Comparison of ENCODE assay signal across 23 cellular contexts in the genomic region with DNA sequence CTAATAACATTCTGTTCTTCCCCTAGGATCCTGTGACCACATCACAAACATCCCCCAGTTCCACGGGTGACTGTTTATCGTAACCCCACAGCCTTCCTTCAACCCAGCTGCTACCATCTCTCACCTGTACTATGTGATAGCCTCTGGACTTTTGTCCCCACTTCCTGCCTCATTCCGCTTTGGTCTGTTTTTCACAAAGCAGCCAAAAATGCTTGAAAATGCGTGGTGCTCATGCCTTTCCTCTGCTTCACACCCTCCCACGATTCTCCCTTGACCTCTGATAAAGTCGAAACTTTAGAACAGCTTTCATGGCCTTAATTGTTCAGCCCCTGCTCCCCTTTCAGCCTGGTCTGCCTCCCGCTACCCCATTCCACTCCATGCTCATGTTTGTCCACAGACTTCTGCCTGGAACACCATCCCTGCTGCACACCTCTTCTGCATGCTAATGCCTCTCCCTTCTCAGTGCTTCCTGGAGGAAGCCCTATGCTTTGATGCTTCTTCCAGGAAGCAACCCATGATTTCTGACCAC.
"Had no signal": no experiment of that assay in that cellular context is flagged by ENCODE, and none has a peak within 500 bp of the region (broad histone marks: within the 10 kb centered on the region; RNA-seq: fewer than 3 reads in every experiment).

No MANE protein-coding gene starts in this region.

- H3K27me3 ChIP-seq: ascending aorta, breast epithelium, right atrium auricular region, stomach had no signal

- DNase-seq: activated CD4-positive, alpha-beta T cell treated with anti-CD3 and anti-CD28 coated beads for 1 hour; activated CD8-positive, alpha-beta memory T cell treated with anti-CD3 and anti-CD28 coated beads for 24 hours; activated effector memory CD4-positive, alpha-beta T cell treated with anti-CD3 and anti-CD28 coated beads, Interleukin-2, amount 50 U/mL, for 16 hours; activated naive CD4-positive, alpha-beta T cell treated with anti-CD3 and anti-CD28 coated beads, Interleukin-2, amount 50 U/mL, for 16 hours; activated T-cell treated with anti-CD3 and anti-CD28 coated beads, Interleukin-2, amount 50 U/mL, for 72 hours; cerebellar nuclear complex; cortex of kidney; effector memory CD4-positive, alpha-beta T cell; left colon; small intestine; stimulated activated CD4-positive, alpha-beta T cell treated with anti-CD3 and anti-CD28 coated beads, Interleukin-15, amount 100 ng/mL, for 24 hours; stimulated activated CD4-positive, alpha-beta T cell treated with anti-CD3 and anti-CD28 coated beads, Interleukin-4, amount 100 ng/mL, for 1 hour; stomach; SW 1271; T-helper 2 cell had no signal

- H3K4me1 ChIP-seq: breast epithelium had no signal

- H3K4me3 ChIP-seq: ascending aorta, breast epithelium, lung, prostate gland, right atrium auricular region, stomach had no signal

- ATAC-seq: activated T-cell treated with anti-CD3 and anti-CD28 coated beads, Interleukin-2, amount 50 U/mL, for 72 hours had no signal

- FAIRE-seq: islet of Langerhans, small intestine had no signal

- H3K9me3 ChIP-seq: ascending aorta, breast epithelium, prostate gland, right atrium auricular region, stomach had no signal

- H3K4me3 Mint-ChIP-seq: activated T-cell treated with anti-CD3 and anti-CD28 coated beads, Interleukin-2, amount 50 U/mL, for 72 hours had no signal

- H3K27ac ChIP-seq: ascending aorta, breast epithelium, prostate gland, right atrium auricular region, VCaP had no signal

- H3K36me3 Mint-ChIP-seq: type B pancreatic cell had no signal

- H3K27ac Mint-ChIP-seq: activated T-cell treated with anti-CD3 and anti-CD28 coated beads, Interleukin-2, amount 50 U/mL, for 72 hours; type B pancreatic cell had no signal

- H3K9me3 Mint-ChIP-seq: type B pancreatic cell had no signal

- H3K27me3 Mint-ChIP-seq: type B pancreatic cell had no signal

- H3K36me3 ChIP-seq: ascending aorta, breast epithelium, prostate gland, right atrium auricular region, stomach had no signal
